In the genomic region with DNA sequence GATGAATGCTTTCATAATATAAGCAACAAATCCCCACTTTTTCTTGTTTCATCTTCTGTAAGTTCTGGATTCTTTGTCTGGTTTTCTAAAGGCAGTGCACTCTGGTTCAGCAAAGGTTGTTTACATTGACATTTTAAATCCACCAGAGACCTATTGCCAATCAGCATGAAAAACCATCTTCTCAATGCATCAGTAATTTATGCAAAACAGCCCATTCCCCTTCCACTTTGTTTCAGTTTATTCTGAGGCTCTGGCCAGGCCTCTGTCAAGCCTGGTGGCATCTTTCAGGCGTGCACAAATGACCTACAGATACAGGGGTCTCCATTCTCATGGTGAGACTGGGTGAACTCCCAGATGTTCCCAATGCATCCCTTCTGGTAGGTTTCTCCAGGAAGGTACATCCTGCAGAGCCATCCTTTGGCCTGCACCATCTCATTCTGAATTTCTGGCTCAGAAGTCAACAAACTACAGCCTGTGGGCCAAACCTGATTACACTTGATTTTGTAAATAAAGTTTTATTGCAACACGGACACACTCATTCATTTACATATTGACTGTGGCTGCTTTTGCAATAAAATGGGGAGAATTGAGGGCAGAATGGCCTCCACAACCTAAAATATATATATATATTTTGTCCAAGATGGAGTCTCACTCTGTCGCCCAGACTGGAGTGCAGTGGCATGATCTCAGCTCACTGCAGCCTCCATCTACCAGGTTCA, we compare ENCODE assay signal across 23 cellular contexts.
DNase-seq lines count a peak whose midpoint lies in the region; ATAC-seq, FAIRE-seq and TF ChIP-seq lines count a peak whose summit lies in the region.
"Had no signal": no experiment of that assay in that cellular context is flagged by ENCODE, and none has a peak within 500 bp of the region (broad histone marks: within the 10 kb centered on the region; RNA-seq: fewer than 3 reads in every experiment).

No MANE protein-coding gene starts in this region.

- H3K4me3 Mint-ChIP-seq in stimulated activated naive B cell treated with anti-CD40 and anti-IgM and Interleukin-4, amounts not matched to agents 10 μg/mL and 1 μg/mL and 100 μg/mL, for 72 hours: peak overlapping the region; percentile 40 to 46
- H3K4me3 Mint-ChIP-seq: CD4-positive, alpha-beta T cell; H9; HFFc6 had no signal

- no peaks in the 10 kb centered on the region for H3F3A ChIP-seq in DOHH2 (ENCODE audit: control insufficient read depth, insufficient read depth)

- in situ Hi-C loops in K562 (cut with MboI): no loop called here

- H3K4me2 ChIP-seq in DOHH2 (ENCODE audit: low read length) (0 out of 2 replicates have a peak overlapping the region, but pooled peaks have one; percentile 6), K562 (ENCODE audit: insufficient read depth, low read length) (no peak overlapping the region)
- H3K4me2 ChIP-seq: A549 had no signal

- no peaks in the 10 kb centered on the region for H3K9me1 ChIP-seq in K562 (ENCODE audit: control insufficient read depth, insufficient read depth, low read length)

- H3K9me2 ChIP-seq in DOHH2 (replicated peaks; ENCODE audit: control insufficient read depth, low read length): no peaks in the 10 kb centered on the region

- H3K27me3 ChIP-seq in DOHH2 (ENCODE audit: control insufficient read depth, low read length) (0 out of 2 replicates have a peak, but pooled peaks cover 3% of the 10 kb centered on the region), K562 (ENCODE audit: control insufficient read depth in 2 of 2, insufficient read depth in 2 of 2, low read length in 2 of 2) (no peaks in the 10 kb centered on the region; a peak in 2 of 5 replicates)
- H3K27me3 ChIP-seq: BE2C had no signal

- POLR2A ChIA-PET in K562 (lab: Yijun Ruan, JAX): no interaction called here

- H3K9me3 Mint-ChIP-seq in stimulated activated naive B cell treated with anti-CD40 and anti-IgM and Interleukin-4, amounts not matched to agents 10 μg/mL and 1 μg/mL and 100 μg/mL, for 72 hours: peaks cover 0 to 1% of the 10 kb centered on the region in 2 donors
- H3K9me3 Mint-ChIP-seq: CD4-positive, alpha-beta T cell; H9; HFFc6 had no signal

- H3K4me1 ChIP-seq in DOHH2 (ENCODE audit: control insufficient read depth, low read length): peaks cover 7% of the 10 kb centered on the region
- no peaks in the 10 kb centered on the region for H3K4me1 ChIP-seq in K562 (replicated peaks in 1 of 2; ENCODE audit: control insufficient read depth in 2 of 2, insufficient read depth in 2 of 2, low read length in 2 of 2)
- H3K4me1 ChIP-seq: A549, BE2C had no signal

- no peak overlapping the region for H3K9ac ChIP-seq in K562 (ENCODE audit: insufficient read depth in 1 of 2, low read depth in 2 of 2, low read length in 2 of 2)

- intact Hi-C loops in K562 (cut with micrococcal nuclease): no loop called here

- no peak overlapping the region for H3K27ac ChIP-seq in DOHH2 (ENCODE audit: low read depth, low read length)
- H3K27ac ChIP-seq in K562 (ENCODE audit: extremely low read depth, low read depth, low read length): no peak overlapping the region
- H3K27ac ChIP-seq: A549, SK-N-MC had no signal

- no peak for TF ChIP-seq RAD21 in K562 (CRISPR knock-in tag; conservative IDR thresholded peaks at IDR 0.05 in 1 of 2, IDR thresholded peaks at IDR 0.05 in 1 of 2)

- FAIRE-seq in K562 (lab: Jason Lieb, UNC) (no peak), H54 (lab: Jason Lieb, UNC) (no peak)
- FAIRE-seq: A549 had no signal

- TF ChIP-seq CTCF in DOHH2 (IDR thresholded peaks at IDR 0.05; ENCODE audit: low read depth, low read length, poor library complexity, severe bottlenecking) (no peak), K562 (IDR thresholded peaks at IDR 0.05 in 2 of 3, conservative IDR thresholded peaks at IDR 0.05 in 1 of 3; ENCODE audit: insufficient read depth in 2 of 3, low read depth in 1 of 3, low read length in 3 of 3) (no peak)

- H3K79me2 ChIP-seq in DOHH2 (ENCODE audit: control insufficient read depth, low read length) (no peaks in the 10 kb centered on the region), K562 (ENCODE audit: control insufficient read depth, insufficient read depth, low read length) (no peaks in the 10 kb centered on the region)

- H3K36me3 Mint-ChIP-seq in stimulated activated naive B cell treated with anti-CD40 and anti-IgM and Interleukin-4, amounts not matched to agents 10 μg/mL and 1 μg/mL and 100 μg/mL, for 72 hours: no peaks in the 10 kb centered on the region

- H3K4me3 ChIP-seq in DOHH2 (ENCODE audit: low read length) (no peak overlapping the region), K562 (no peak overlapping the region)
- H3K4me3 ChIP-seq: A549, SK-N-MC had no signal

- H4K20me1 ChIP-seq in DOHH2 (ENCODE audit: control insufficient read depth, insufficient read depth, low read depth, low read length) (no peaks in the 10 kb centered on the region), K562 (replicated peaks; ENCODE audit: control insufficient read depth, insufficient read depth, low read length) (no peaks in the 10 kb centered on the region)

- H3K36me3 ChIP-seq in DOHH2 (ENCODE audit: control insufficient read depth, low read length): no peaks in the 10 kb centered on the region
- no peaks in the 10 kb centered on the region for H3K36me3 ChIP-seq in K562 (ENCODE audit: control insufficient read depth, insufficient read depth, low read length)
- H3K36me3 ChIP-seq: BE2C had no signal

- BruUV-seq in K562 (replicated peaks; lab: Mats Ljungman, UMichigan): no TSS peak

- DNase-seq in NAMALWA (ENCODE audit: low spot score) (peak; percentile 37), K562 (ENCODE audit: extremely low read depth in 1 of 4, low spot score in 3 of 4) (no peak), H54 (ENCODE audit: insufficient read length, low spot score) (no peak)
- peak; percentile 20 for DNase-seq in stimulated activated naive B cell treated with anti-CD40 and anti-IgM and Interleukin-4, amounts not matched to agents 10 μg/mL and 1 μg/mL and 100 μg/mL, for 72 hours
- no peak for DNase-seq in NK-92 treated with Interleukin-12 subunit alpha and Interleukin-12 subunit beta, amount 100 ng/mL, for 24 hours (lab: John Stamatoyannopoulos, UW)
- DNase-seq in stimulated activated CD4-positive, alpha-beta T cell treated with anti-CD3 and anti-CD28 coated beads, Interleukin-2, amount 100 ng/mL, for 24 hours: no peak
- DNase-seq: BE2C; CD4-positive, alpha-beta T cell; COR-L47; DMS79 treated with DMSO at 0.1 percent for 48 hours; H9; HFFc6; KG1; NCI-H1092 treated with DMSO at 0.1 percent for 48 hours; NCI-H2029 treated with DMSO at 0.1 percent for 48 hours; NCI-H226; NCI-H510A treated with DMSO at 0.1 percent for 48 hours; RPMI8226; SHP77 treated with DMSO at 0.1 percent for 48 hours; T-helper 2 cell had no signal

- no peak for TF ChIP-seq EP300 in K562 (IDR thresholded peaks at IDR 0.05; ENCODE audit: low read length)

- H3K4me1 Mint-ChIP-seq in stimulated activated naive B cell treated with anti-CD40 and anti-IgM and Interleukin-4, amounts not matched to agents 10 μg/mL and 1 μg/mL and 100 μg/mL, for 72 hours: peaks cover 9 to 19% of the 10 kb centered on the region in 2 donors

- peaks cover 24 to 38% of the 10 kb centered on the region in 2 donors for H3K27me3 Mint-ChIP-seq in stimulated activated naive B cell treated with anti-CD40 and anti-IgM and Interleukin-4, amounts not matched to agents 10 μg/mL and 1 μg/mL and 100 μg/mL, for 72 hours

- TF ChIP-seq POLR2A in K562 (conservative IDR thresholded peaks at IDR 0.05) (no peak), H54 (IDR thresholded peaks at IDR 0.05; ENCODE audit: low read depth, low read length) (no peak)

- H3K9me3 ChIP-seq in DOHH2 (ENCODE audit: control insufficient read depth, insufficient read depth, low read length) (no peaks in the 10 kb centered on the region), K562 (replicated peaks; ENCODE audit: control insufficient read depth, insufficient read depth, low read depth, low read length) (no peaks in the 10 kb centered on the region)
- H3K9me3 ChIP-seq: A549, BE2C had no signal

- H3K27ac Mint-ChIP-seq in stimulated activated naive B cell treated with anti-CD40 and anti-IgM and Interleukin-4, amounts not matched to agents 10 μg/mL and 1 μg/mL and 100 μg/mL, for 72 hours: no peak overlapping the region
- H3K27ac Mint-ChIP-seq: CD4-positive, alpha-beta T cell; H9; HFFc6 had no signal

- no peak for ATAC-seq in K562
- peak; percentile 95 to 98 for ATAC-seq in stimulated activated naive B cell treated with anti-CD40 and anti-IgM and Interleukin-4, amounts not matched to agents 10 μg/mL and 1 μg/mL and 100 μg/mL, for 72 hours (replicated peaks)

- 0% methylated on average over 3 of the region's 3 CpGs for WGBS in K562 (ENCODE audit: insufficient coverage, low coverage, missing lambda C conversion rate)

- no peak overlapping the region for H2AFZ ChIP-seq in K562 (ENCODE audit: low read depth, low read length)

- CTCF ChIA-PET in K562 (lab: Yijun Ruan, JAX; ENCODE audit: low intra/inter-chr PET ratio): interaction anchor here (1.3 kb wide), 1 partner anchor 199 kb away, joined by 3 read pairs; no protein-coding TSS in a partner anchor

TF ChIP-seq in K562, 482 proteins besides CTCF, POLR2A, EP300 and RAD21 (continues in another document):
- TF ChIP-seq, protein P1, sequence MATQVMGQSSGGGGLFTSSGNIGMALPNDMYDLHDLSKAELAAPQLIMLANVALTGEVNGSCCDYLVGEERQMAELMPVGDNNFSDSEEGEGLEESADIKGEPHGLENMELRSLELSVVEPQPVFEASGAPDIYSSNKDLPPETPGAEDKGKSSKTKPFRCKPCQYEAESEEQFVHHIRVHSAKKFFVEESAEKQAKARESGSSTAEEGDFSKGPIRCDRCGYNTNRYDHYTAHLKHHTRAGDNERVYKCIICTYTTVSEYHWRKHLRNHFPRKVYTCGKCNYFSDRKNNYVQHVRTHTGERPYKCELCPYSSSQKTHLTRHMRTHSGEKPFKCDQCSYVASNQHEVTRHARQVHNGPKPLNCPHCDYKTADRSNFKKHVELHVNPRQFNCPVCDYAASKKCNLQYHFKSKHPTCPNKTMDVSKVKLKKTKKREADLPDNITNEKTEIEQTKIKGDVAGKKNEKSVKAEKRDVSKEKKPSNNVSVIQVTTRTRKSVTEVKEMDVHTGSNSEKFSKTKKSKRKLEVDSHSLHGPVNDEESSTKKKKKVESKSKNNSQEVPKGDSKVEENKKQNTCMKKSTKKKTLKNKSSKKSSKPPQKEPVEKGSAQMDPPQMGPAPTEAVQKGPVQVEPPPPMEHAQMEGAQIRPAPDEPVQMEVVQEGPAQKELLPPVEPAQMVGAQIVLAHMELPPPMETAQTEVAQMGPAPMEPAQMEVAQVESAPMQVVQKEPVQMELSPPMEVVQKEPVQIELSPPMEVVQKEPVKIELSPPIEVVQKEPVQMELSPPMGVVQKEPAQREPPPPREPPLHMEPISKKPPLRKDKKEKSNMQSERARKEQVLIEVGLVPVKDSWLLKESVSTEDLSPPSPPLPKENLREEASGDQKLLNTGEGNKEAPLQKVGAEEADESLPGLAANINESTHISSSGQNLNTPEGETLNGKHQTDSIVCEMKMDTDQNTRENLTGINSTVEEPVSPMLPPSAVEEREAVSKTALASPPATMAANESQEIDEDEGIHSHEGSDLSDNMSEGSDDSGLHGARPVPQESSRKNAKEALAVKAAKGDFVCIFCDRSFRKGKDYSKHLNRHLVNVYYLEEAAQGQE (CRISPR knock-in tag; IDR thresholded peaks at IDR 0.05; ENCODE audit: low read depth): no peak
- no peak for TF ChIP-seq KLF1 (tag; IDR thresholded peaks at IDR 0.05)

Comparison
In these comparisons a context has a peak if more than half of its experiments do, and no peak if none do; other contexts are left out.
1. DNase-seq: peak in NAMALWA (single experiment) and stimulated activated naive B cell treated with anti-CD40 and anti-IgM and Interleukin-4, amounts not matched to agents 10 μg/mL and 1 μg/mL and 100 μg/mL, for 72 hours (single experiment); none in K562 (0 of 4), NK-92 treated with Interleukin-12 subunit alpha and Interleukin-12 subunit beta, amount 100 ng/mL, for 24 hours (single experiment), H54 (single experiment) and stimulated activated CD4-positive, alpha-beta T cell treated with anti-CD3 and anti-CD28 coated beads, Interleukin-2, amount 100 ng/mL, for 24 hours (0 of 2).